ENCODE assay signal across 25 cellular contexts in the genomic region with DNA sequence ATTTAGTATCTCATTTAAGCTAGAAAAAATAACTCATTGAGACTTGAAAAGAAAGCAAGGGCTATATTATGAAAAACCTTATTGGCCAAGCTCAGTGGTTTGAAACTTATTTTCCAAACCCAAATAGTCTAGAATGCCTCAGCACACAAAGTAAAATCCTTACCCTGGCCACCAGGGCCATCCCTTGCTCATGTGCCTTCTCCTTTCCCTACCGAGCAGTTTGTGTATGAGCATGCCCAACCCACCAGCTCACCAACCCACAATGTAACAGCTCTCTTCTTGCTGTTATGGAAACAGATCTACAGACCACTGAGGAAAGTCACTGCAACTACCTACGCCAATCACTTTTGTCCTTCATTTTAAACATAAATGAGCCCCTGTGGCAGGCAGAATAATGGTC.
"Had no signal": no experiment of that assay in that cellular context is flagged by ENCODE, and none has a peak within 500 bp of the region (broad histone marks: within the 10 kb centered on the region; RNA-seq: fewer than 3 reads in every experiment).

No MANE protein-coding gene starts in this region.

- H3K36me3 Mint-ChIP-seq: stimulated activated naive B cell treated with anti-CD40 and anti-IgM and Interleukin-4, amounts not matched to agents 10 μg/mL and 1 μg/mL and 100 μg/mL, for 72 hours had no signal

- H3K4me1 Mint-ChIP-seq: naive thymus-derived CD4-positive, alpha-beta T cell; stimulated activated naive B cell treated with anti-CD40 and anti-IgM and Interleukin-4, amounts not matched to agents 10 μg/mL and 1 μg/mL and 100 μg/mL, for 72 hours had no signal

- H3K4me3 Mint-ChIP-seq: naive thymus-derived CD4-positive, alpha-beta T cell; natural killer cell treated with Interleukin-12 subunit alpha and Interleukin-12 subunit beta and Interleukin-15 and Interleukin-18, amount 100 ng/mL, for 72 hours; stimulated activated naive B cell treated with anti-CD40 and anti-IgM and Interleukin-4, amounts not matched to agents 10 μg/mL and 1 μg/mL and 100 μg/mL, for 72 hours had no signal

- H3K27me3 Mint-ChIP-seq: natural killer cell treated with Interleukin-12 subunit alpha and Interleukin-12 subunit beta and Interleukin-15 and Interleukin-18, amount 100 ng/mL, for 72 hours; progenitor cell of endocrine pancreas had no signal

- ATAC-seq: mucosa of descending colon; naive thymus-derived CD4-positive, alpha-beta T cell; natural killer cell treated with Interleukin-12 subunit alpha and Interleukin-12 subunit beta and Interleukin-15 and Interleukin-18, amount 100 ng/mL, for 72 hours; sciatic nerve; stimulated activated naive B cell treated with anti-CD40 and anti-IgM and Interleukin-4, amounts not matched to agents 10 μg/mL and 1 μg/mL and 100 μg/mL, for 72 hours; stimulated activated naive CD8-positive, alpha-beta T cell treated with anti-CD3 and anti-CD28 coated beads, Interleukin-15, Interleukin-2, amounts not matched to agents 100 U/mL and 50 U/mL, for 24 hours had no signal

- H3K27ac Mint-ChIP-seq: naive thymus-derived CD4-positive, alpha-beta T cell; progenitor cell of endocrine pancreas; stimulated activated naive B cell treated with anti-CD40 and anti-IgM and Interleukin-4, amounts not matched to agents 10 μg/mL and 1 μg/mL and 100 μg/mL, for 72 hours had no signal

- H3K27ac ChIP-seq: left ventricle myocardium inferior, ovary, right atrium auricular region, skin epidermis, stomach, testis, thyroid gland, transverse colon, upper lobe of left lung, vagina had no signal

- H3K27me3 ChIP-seq: ovary, right atrium auricular region, stomach, testis, thyroid gland, transverse colon, upper lobe of left lung, vagina had no signal

- H3K9me3 Mint-ChIP-seq: natural killer cell treated with Interleukin-12 subunit alpha and Interleukin-12 subunit beta and Interleukin-15 and Interleukin-18, amount 100 ng/mL, for 72 hours; stimulated activated naive B cell treated with anti-CD40 and anti-IgM and Interleukin-4, amounts not matched to agents 10 μg/mL and 1 μg/mL and 100 μg/mL, for 72 hours had no signal

- H3K4me3 ChIP-seq: left ventricle myocardium inferior, lung, mucosa of descending colon, ovary, right atrium auricular region, skin epidermis, stomach, testis, thyroid gland, transverse colon, upper lobe of left lung, vagina had no signal

- H3K4me1 ChIP-seq: left ventricle myocardium inferior, testis, transverse colon had no signal

- H3K36me3 ChIP-seq: left ventricle myocardium inferior, ovary, right atrium auricular region, stomach, thyroid gland, transverse colon, upper lobe of left lung, vagina had no signal

- DNase-seq: hypothalamus; islet precursor cell; left ventricle myocardium inferior; midbrain; mucosa of descending colon; naive thymus-derived CD4-positive, alpha-beta T cell; ovary; stimulated activated CD4-positive, alpha-beta T cell treated with anti-CD3 and anti-CD28 coated beads, Interleukin-12 subunit alpha, Interleukin-12 subunit beta, amount 100 ng/mL, for 4 hours; stimulated activated CD4-positive, alpha-beta T cell treated with anti-CD3 and anti-CD28 coated beads, Interleukin-15, amount 100 ng/mL, for 24 hours; stimulated activated CD4-positive, alpha-beta T cell treated with anti-CD3 and anti-CD28 coated beads, Interleukin-2, amount 100 ng/mL, for 24 hours; stimulated activated CD4-positive, alpha-beta T cell treated with anti-CD3 and anti-CD28 coated beads, Interleukin-4, amount 100 ng/mL, for 1 hour; stimulated activated naive B cell treated with anti-CD40 and anti-IgM and Interleukin-4, amounts not matched to agents 10 μg/mL and 1 μg/mL and 100 μg/mL, for 72 hours; stimulated activated naive CD8-positive, alpha-beta T cell treated with anti-CD3 and anti-CD28 coated beads, Interleukin-15, Interleukin-2, amounts not matched to agents 100 U/mL and 50 U/mL, for 24 hours; stomach; testis; thyroid gland; transverse colon; upper lobe of left lung had no signal

- H3K9me3 ChIP-seq: mucosa of descending colon, ovary, stomach, testis, thyroid gland, transverse colon, upper lobe of left lung, vagina had no signal
